20 cellular contexts compared by ENCODE assay signal in the genomic region with DNA sequence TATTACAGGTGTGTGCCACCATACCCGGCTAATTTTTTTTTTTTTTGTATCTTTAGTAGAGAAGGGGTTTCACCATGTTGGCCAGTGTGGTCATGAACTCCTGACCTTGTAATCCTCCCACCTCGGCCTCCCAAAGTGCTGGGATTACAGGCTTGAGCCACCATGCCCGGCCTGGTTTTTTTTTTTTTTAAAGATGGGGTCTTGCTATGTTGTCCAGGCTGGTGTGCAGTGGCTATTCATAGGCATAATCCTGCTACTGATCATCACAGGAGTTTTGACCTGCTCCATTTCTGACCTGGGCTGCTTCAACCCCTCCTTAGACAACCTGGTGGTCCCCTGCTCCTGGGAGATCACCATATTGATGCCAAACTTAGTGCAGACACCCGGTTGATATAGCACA. TPM values are rescaled to one million over a fixed set of nuclear protein-coding genes. Genes with fewer than 3 reads are reported as not detected.
DNase-seq lines count a peak whose midpoint lies in the region; ATAC-seq and TF ChIP-seq lines count a peak whose summit lies in the region.
"Had no signal": no experiment of that assay in that cellular context is flagged by ENCODE, and none has a peak within 500 bp of the region (broad histone marks: within the 10 kb centered on the region; RNA-seq: fewer than 3 reads in every experiment).

No MANE protein-coding gene starts in this region.

- no peak overlapping the region for H3K4me3 ChIP-seq in parathyroid adenoma (ENCODE audit: low read depth, low read length)
- H3K4me3 ChIP-seq in PC-3 (ENCODE audit: low read length), result no peak overlapping the region
- H3K4me3 ChIP-seq: A549; BLaER1 treated with 17β-estradiol and CSF1 and Interleukin-3, amounts not matched to agents 10 nM and 100 nM had no signal

- no TSS peak for BruUV-seq in PC-3 (replicated peaks; lab: Mats Ljungman, UMichigan)

- POLR2A ChIA-PET in activated CD4-positive, alpha-beta T cell treated with anti-CD3 and anti-CD28 coated beads, Interleukin-2, amount 10 ng/mL, durations not matched to agents 7 days and 5 days (lab: Charles Lee), result no interaction called here
- POLR2A ChIA-PET in PC-3 (lab: Charles Lee; ENCODE audit: unreplicated experiment), result no interaction called here

- no peak overlapping the region for H3K4me2 ChIP-seq in parathyroid adenoma (ENCODE audit: low read length)
- no peak overlapping the region for H3K4me2 ChIP-seq in PC-3 (ENCODE audit: low read length)
- H3K4me2 ChIP-seq: A549; BLaER1 treated with 17β-estradiol and CSF1 and Interleukin-3, amounts not matched to agents 10 nM and 100 nM had no signal

- peaks cover 6% of the 10 kb centered on the region for H3K9me3 Mint-ChIP-seq in activated CD4-positive, alpha-beta T cell treated with anti-CD3 and anti-CD28 coated beads, Interleukin-2, amount 10 ng/mL, durations not matched to agents 7 days and 5 days
- H3K9me3 Mint-ChIP-seq in nephron, result peaks cover 11% of the 10 kb centered on the region

- H3F3A ChIP-seq in PC-3 (ENCODE audit: low read length, unreplicated experiment), result no peaks in the 10 kb centered on the region

- peaks cover 24% of the 10 kb centered on the region for H3K4me1 Mint-ChIP-seq in activated CD4-positive, alpha-beta T cell treated with anti-CD3 and anti-CD28 coated beads, Interleukin-2, amount 10 ng/mL, durations not matched to agents 7 days and 5 days
- H3K4me1 Mint-ChIP-seq in nephron, result peaks cover 8% of the 10 kb centered on the region

- no peaks in the 10 kb centered on the region for H3K9me3 ChIP-seq in parathyroid adenoma (ENCODE audit: control insufficient read depth, low read length)
- no peaks in the 10 kb centered on the region for H3K9me3 ChIP-seq in PC-3 (ENCODE audit: low read length)
- H3K9me3 ChIP-seq: Caco-2 had no signal

- H3K27ac ChIP-seq in parathyroid adenoma, result no peak overlapping the region
- H3K27ac ChIP-seq in PC-3 (ENCODE audit: low read length), result no peak overlapping the region
- H3K27ac ChIP-seq: 22Rv1; A549; BLaER1 treated with 17β-estradiol and CSF1 and Interleukin-3, amounts not matched to agents 10 nM and 100 nM; C4-2B had no signal

- no peak overlapping the region for H3K4me3 Mint-ChIP-seq in activated CD4-positive, alpha-beta T cell treated with anti-CD3 and anti-CD28 coated beads, Interleukin-2, amount 10 ng/mL, durations not matched to agents 7 days and 5 days
- no peak overlapping the region for H3K4me3 Mint-ChIP-seq in nephron
- H3K4me3 Mint-ChIP-seq: B cell; CD4-positive, alpha-beta T cell; CD8-positive, alpha-beta T cell had no signal

- H3K9me2 ChIP-seq in PC-3 (replicated peaks; ENCODE audit: low read length), result no peaks in the 10 kb centered on the region

- no peak for DNase-seq in activated CD4-positive, alpha-beta T cell treated with anti-CD3 and anti-CD28 coated beads, Interleukin-2, amount 10 ng/mL, durations not matched to agents 7 days and 5 days
- DNase-seq in activated CD4-positive, alpha-beta T cell treated with anti-CD3 and anti-CD28 coated beads, Interleukin-2, amount 50 U/mL, for 48 hours, result no peak
- DNase-seq in PC-3, result no peak
- DNase-seq: AML-193; Caco-2; Calu3; CD4-positive, alpha-beta T cell; CD8-positive, alpha-beta T cell; DMS79 treated with DMSO at 0.1 percent for 48 hours; GF-D8 had no signal

- H3K9ac ChIP-seq in parathyroid adenoma, result no peak overlapping the region
- H3K9ac ChIP-seq in PC-3 (ENCODE audit: low read length), result no peak overlapping the region
- H3K9ac ChIP-seq: BLaER1 treated with 17β-estradiol and CSF1 and Interleukin-3, amounts not matched to agents 10 nM and 100 nM had no signal

- peaks cover 47% of the 10 kb centered on the region for H3K36me3 Mint-ChIP-seq in activated CD4-positive, alpha-beta T cell treated with anti-CD3 and anti-CD28 coated beads, Interleukin-2, amount 10 ng/mL, durations not matched to agents 7 days and 5 days (ENCODE audit: low read depth)
- peaks cover 72% of the 10 kb centered on the region for H3K36me3 Mint-ChIP-seq in nephron (ENCODE audit: low read depth)

- H2AFZ ChIP-seq in parathyroid adenoma (peak overlapping the region; percentile 51), PC-3 (ENCODE audit: low read length) (no peak overlapping the region)

- no peaks in the 10 kb centered on the region for H3K27me3 ChIP-seq in parathyroid adenoma (ENCODE audit: control insufficient read depth, insufficient read depth, low read length)
- H3K27me3 ChIP-seq in PC-3 (ENCODE audit: low read length), result no peaks in the 10 kb centered on the region
- H3K27me3 ChIP-seq: BLaER1 treated with 17β-estradiol and CSF1 and Interleukin-3, amounts not matched to agents 10 nM and 100 nM had no signal

- peak overlapping the region; percentile 70 for H3K27ac Mint-ChIP-seq in activated CD4-positive, alpha-beta T cell treated with anti-CD3 and anti-CD28 coated beads, Interleukin-2, amount 10 ng/mL, durations not matched to agents 7 days and 5 days
- H3K27ac Mint-ChIP-seq in nephron, result peak overlapping the region in 2 of 3 experiments; percentile 31 to 82
- H3K27ac Mint-ChIP-seq: B cell; CD4-positive, alpha-beta T cell; CD8-positive, alpha-beta T cell had no signal

- H3K79me2 ChIP-seq in parathyroid adenoma (no peaks in the 10 kb centered on the region), PC-3 (ENCODE audit: low read length) (peaks cover 24% of the 10 kb centered on the region; the same call in 1 of the 2 replicates)

- CTCF ChIA-PET in activated CD4-positive, alpha-beta T cell treated with anti-CD3 and anti-CD28 coated beads, Interleukin-2, amount 10 ng/mL, durations not matched to agents 7 days and 5 days (lab: Charles Lee), result no interaction called here
- CTCF ChIA-PET in PC-3 (lab: Charles Lee), result no interaction called here

- ATAC-seq in GM18909 (IDR thresholded peaks at IDR 0.05; ENCODE audit: poor library complexity, unreplicated experiment) (no peak), PC-3 (no peak)
- ATAC-seq in activated CD4-positive, CD25-positive, alpha-beta regulatory T cell treated with anti-CD3 and anti-CD28 coated beads, Interleukin-2, amount 50 U/mL, for 24 hours, result no peak
- ATAC-seq: A549; CD8-positive, alpha-beta T cell had no signal

- no peak for TF ChIP-seq CTCF in nephron (IDR thresholded peaks at IDR 0.05; ENCODE audit: unreplicated experiment in 3 of 3)
- TF ChIP-seq CTCF in parathyroid adenoma (IDR thresholded peaks at IDR 0.05), result no peak
- no peak for TF ChIP-seq CTCF in PC-3 (conservative IDR thresholded peaks at IDR 0.05; ENCODE audit: low read depth, low read length)

- H3K36me3 ChIP-seq in parathyroid adenoma (ENCODE audit: control insufficient read depth, insufficient read depth, low read length) (no peaks in the 10 kb centered on the region), PC-3 (ENCODE audit: low read depth, low read length) (peaks cover 75% of the 10 kb centered on the region)

- no peaks in the 10 kb centered on the region for H3K27me3 Mint-ChIP-seq in activated CD4-positive, alpha-beta T cell treated with anti-CD3 and anti-CD28 coated beads, Interleukin-2, amount 10 ng/mL, durations not matched to agents 7 days and 5 days
- peaks cover 3% of the 10 kb centered on the region for H3K27me3 Mint-ChIP-seq in nephron (ENCODE audit: low read depth)
- H3K27me3 Mint-ChIP-seq: CD4-positive, alpha-beta T cell had no signal

- intact Hi-C loops in PC-3 (cut with micrococcal nuclease), result no loop called here

- H4K20me1 ChIP-seq in PC-3 (ENCODE audit: low read length), result peaks cover 33% of the 10 kb centered on the region

- H3K4me1 ChIP-seq in parathyroid adenoma (no peaks in the 10 kb centered on the region), PC-3 (ENCODE audit: insufficient read depth, low read length) (no peaks in the 10 kb centered on the region)
- H3K4me1 ChIP-seq: A549, Caco-2 had no signal

RNA-seq across cellular contexts. Expression of a gene that starts 9.7 kb away (rescaled TPM):
- 10 to 100 TPM; 10.3 TPM for total RNA-seq in activated CD4-positive, alpha-beta T cell treated with anti-CD3 and anti-CD28 coated beads, Interleukin-2, amount 10 ng/mL, durations not matched to agents 7 days and 5 days
- total RNA-seq in PC-3 (2014; rRNA removed), result 208 and 241 TPM in 2 replicates

RNA-seq across cellular contexts. Expression of a gene that starts 20.7 kb away (rescaled TPM):
- under 1 TPM; 0.12 to 0.20 TPM for total RNA-seq in activated CD4-positive, alpha-beta T cell treated with anti-CD3 and anti-CD28 coated beads, Interleukin-2, amount 10 ng/mL, durations not matched to agents 7 days and 5 days
- 13.7 and 15.0 TPM in 2 replicates for total RNA-seq in PC-3 (2014; rRNA removed)

RNA-seq across cellular contexts. Expression of a gene that starts 40.9 kb away (rescaled TPM):
- 10 to 100 TPM; 24.5 to 30.5 TPM for total RNA-seq in activated CD4-positive, alpha-beta T cell treated with anti-CD3 and anti-CD28 coated beads, Interleukin-2, amount 10 ng/mL, durations not matched to agents 7 days and 5 days
- 46.8 and 54.0 TPM in 2 replicates for total RNA-seq in PC-3 (2014; rRNA removed)

RNA-seq across cellular contexts. Expression of a gene that starts 48.4 kb away (rescaled TPM):
- under 1 TPM; 0.50 to 0.79 TPM for total RNA-seq in activated CD4-positive, alpha-beta T cell treated with anti-CD3 and anti-CD28 coated beads, Interleukin-2, amount 10 ng/mL, durations not matched to agents 7 days and 5 days
- total RNA-seq in PC-3 (2014; rRNA removed), result 0.11 and 0.12 TPM in 2 replicates
- total RNA-seq: A172 had no signal

RNA-seq across cellular contexts. Expression of a gene that starts 55.6 kb away (rescaled TPM):
- not detected for total RNA-seq in activated CD4-positive, alpha-beta T cell treated with anti-CD3 and anti-CD28 coated beads, Interleukin-2, amount 10 ng/mL, durations not matched to agents 7 days and 5 days
- total RNA-seq in PC-3 (2014; rRNA removed), result not detected in 2 replicates
- total RNA-seq: A172; B cell; Caco-2; Calu3; CD4-positive, alpha-beta T cell; CD8-positive, alpha-beta T cell had no signal

Comparison
In these comparisons a context has a peak if more than half of its experiments do, and no peak if none do; other contexts are left out.
1. RNA of a gene that starts 9.7 kb away (total RNA-seq): 208 to 241 TPM in PC-3; 10.3 TPM in activated CD4-positive, alpha-beta T cell treated with anti-CD3 and anti-CD28 coated beads, Interleukin-2, amount 10 ng/mL, durations not matched to agents 7 days and 5 days; every median in the first group is over 10 times any median in the second.
2. RNA of a gene that starts 20.7 kb away (total RNA-seq): 13.7 to 15.0 TPM in PC-3; 0.12 to 0.20 TPM in activated CD4-positive, alpha-beta T cell treated with anti-CD3 and anti-CD28 coated beads, Interleukin-2, amount 10 ng/mL, durations not matched to agents 7 days and 5 days; every median in the first group is over 10 times any median in the second.